Comparison of ENCODE assay signal across 8 cellular contexts in the genomic region with DNA sequence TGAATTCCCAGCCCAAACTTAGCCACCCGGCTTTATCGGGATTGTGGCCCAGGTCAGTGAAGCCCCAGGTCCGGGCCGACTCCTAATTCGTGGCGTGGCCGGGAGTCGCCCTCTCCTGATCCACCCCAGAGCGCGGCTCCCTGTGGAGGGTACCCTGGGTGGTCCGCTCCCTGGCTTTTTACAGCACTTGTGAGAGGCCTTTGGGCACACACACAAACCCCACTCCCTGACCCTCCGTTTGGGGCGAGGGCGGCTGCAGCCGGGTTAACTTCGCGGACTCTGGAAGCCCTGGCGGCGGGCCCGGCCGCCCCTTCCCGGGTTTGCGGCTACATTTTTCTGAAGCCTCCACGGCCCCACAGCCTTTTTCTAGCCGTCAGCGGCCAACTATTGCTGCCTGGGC. TPM values are rescaled to one million over a fixed set of nuclear protein-coding genes. Genes with fewer than 3 reads are reported as not detected.
DNase-seq lines count a peak whose midpoint lies in the region; ATAC-seq and TF ChIP-seq lines count a peak whose summit lies in the region.

No MANE protein-coding gene starts in this region.

- H3K27me3 ChIP-seq in breast epithelium (no peaks in the 10 kb centered on the region), lower lobe of right lung (ENCODE audit: low read depth) (no peaks in the 10 kb centered on the region), upper lobe of right lung (no peaks in the 10 kb centered on the region)

- H3K4me1 Mint-ChIP-seq in MCF 10A (ENCODE audit: insufficient read depth, unreplicated experiment), result no peaks in the 10 kb centered on the region

- no peaks in the 10 kb centered on the region for H3K4me1 ChIP-seq in breast epithelium
- H3K4me1 ChIP-seq in lower lobe of right lung, result peaks cover 16% of the 10 kb centered on the region
- H3K4me1 ChIP-seq in upper lobe of right lung, result peaks cover 10% of the 10 kb centered on the region

- H3K4me3 ChIP-seq in breast epithelium (peak overlapping the region; percentile 54 to 75 (median 68)), lower lobe of right lung (peak overlapping the region; percentile 88), upper lobe of right lung (peak overlapping the region; percentile 88)

- CTCF ChIA-PET in MCF 10A (lab: Yijun Ruan, JAX), result no interaction called here

- H3K9me3 ChIP-seq in breast epithelium, result peaks cover 0 to 17% of the 10 kb centered on the region in 2 donors
- H3K9me3 ChIP-seq in lower lobe of right lung, result peaks cover 3% of the 10 kb centered on the region
- H3K9me3 ChIP-seq in upper lobe of right lung, result no peaks in the 10 kb centered on the region

- ATAC-seq in lower lobe of right lung, result peak; percentile 6 to 32
- peak; percentile 7 for ATAC-seq in upper lobe of right lung
- no peak for ATAC-seq in GM21529 (IDR thresholded peaks at IDR 0.05; ENCODE audit: unreplicated experiment)

- TF ChIP-seq POLR2A in breast epithelium (IDR thresholded peaks at IDR 0.05) (no peak), erythroblast (IDR thresholded peaks at IDR 0.05; ENCODE audit: low read length) (no peak)

- H3K9me3 Mint-ChIP-seq in MCF 10A (ENCODE audit: unreplicated experiment), result peaks cover 9% of the 10 kb centered on the region

- DNase-seq in breast epithelium (ENCODE audit: low spot score in 2 of 2), result no peak
- no peak for DNase-seq in MCF 10A (ENCODE audit: unreplicated experiment)
- peak in 5 of 61 donors; percentile 1 to 30 (median 18) for DNase-seq in caudate nucleus (lab: John Stamatoyannopoulos, UW)
- DNase-seq in lower lobe of right lung, result no peak
- no peak for DNase-seq in upper lobe of right lung
- no peak for DNase-seq in erythroblast (lab: John Stamatoyannopoulos, UW)
- no peak for DNase-seq in NCI-H2107 treated with DMSO at 0.1 percent for 48 hours (lab: John Stamatoyannopoulos, UW; ENCODE audit: unreplicated experiment)

- no TSS peak for BruUV-seq in MCF 10A (replicated peaks; lab: Mats Ljungman, UMichigan)

- intact Hi-C loops in breast epithelium (cut with DNase I; ENCODE audit: low total_unique reads), result no loop called here
- intact Hi-C loops in MCF 10A (cut with micrococcal nuclease), result no loop called here
- intact Hi-C loops in lower lobe of right lung (cut with DNase I), result no loop called here
- intact Hi-C loops in upper lobe of right lung (cut with DNase I), result no loop called here

- H3K27ac Mint-ChIP-seq in MCF 10A (ENCODE audit: low read depth, unreplicated experiment), result no peak overlapping the region

- H3K27me3 Mint-ChIP-seq in MCF 10A (ENCODE audit: insufficient read depth, unreplicated experiment), result no peaks in the 10 kb centered on the region

- no peaks in the 10 kb centered on the region for H3K36me3 Mint-ChIP-seq in MCF 10A (ENCODE audit: insufficient read depth, unreplicated experiment)

- TF ChIP-seq CTCF in breast epithelium (IDR thresholded peaks at IDR 0.05), result no peak
- TF ChIP-seq CTCF in MCF 10A (IDR thresholded peaks at IDR 0.05; ENCODE audit: unreplicated experiment), result no peak
- no peak for TF ChIP-seq CTCF in lower lobe of right lung (IDR thresholded peaks at IDR 0.05)
- no peak for TF ChIP-seq CTCF in upper lobe of right lung (IDR thresholded peaks at IDR 0.05)

- POLR2A ChIA-PET in MCF 10A (lab: Yijun Ruan, JAX), result no interaction called here

- H3K27ac ChIP-seq in breast epithelium (peak overlapping the region; percentile 74 to 84), caudate nucleus (ENCODE audit: low read depth, low read length) (peak overlapping the region; percentile 87), lower lobe of right lung (peak overlapping the region; percentile 79), upper lobe of right lung (peak overlapping the region; percentile 78)

- H3K36me3 ChIP-seq in breast epithelium (no peaks in the 10 kb centered on the region), lower lobe of right lung (no peaks in the 10 kb centered on the region), upper lobe of right lung (no peaks in the 10 kb centered on the region)

- no peak overlapping the region for H3K4me3 Mint-ChIP-seq in MCF 10A (ENCODE audit: unreplicated experiment)

RNA-seq across cellular contexts. Expression of gene ZNF568, which starts 56.5 kb away (rescaled TPM):
- total RNA-seq in breast epithelium, result 10 to 100 TPM in 1 of 3 donors, 1 to 10 TPM in 2; 8.5 to 17.9 (median 9.8) TPM
- 7.6 and 8.5 TPM in 2 replicates for total RNA-seq in MCF 10A (2022)
- total RNA-seq in lower lobe of right lung, result 10.9 TPM
- total RNA-seq in upper lobe of right lung, result 7.8 TPM

RNA-seq across cellular contexts. Expression of gene ZNF829, which starts 56.5 kb away (rescaled TPM):
- total RNA-seq in breast epithelium (1 to 10 TPM; 3.2 to 8.9 (median 4.3) TPM), MCF 10A (2022) (3.3 and 3.7 TPM in 2 replicates), lower lobe of right lung (2.6 TPM), upper lobe of right lung (2.8 TPM)
